32 cellular contexts compared by ENCODE assay signal in genomic region chr5:16701134-16702094, GRCh38.
DNase-seq lines count a peak whose midpoint lies in the region; ATAC-seq, FAIRE-seq and TF ChIP-seq lines count a peak whose summit lies in the region.
"Had no signal": no experiment of that assay in that cellular context is flagged by ENCODE, and none has a peak within 500 bp of the region (broad histone marks: within the 10 kb centered on the region; RNA-seq: fewer than 3 reads in every experiment).

No MANE protein-coding gene starts in this region.

- no peaks in the 10 kb centered on the region for H3K9me1 ChIP-seq in K562 (ENCODE audit: control insufficient read depth, insufficient read depth, low read length)

- H3K9me3 ChIP-seq in HepG2 (ENCODE audit: low read length): no peaks in the 10 kb centered on the region
- no peaks in the 10 kb centered on the region for H3K9me3 ChIP-seq in right lobe of liver
- H3K9me3 ChIP-seq in K562 (replicated peaks; ENCODE audit: control insufficient read depth, insufficient read depth, low read depth, low read length): no peaks in the 10 kb centered on the region
- no peaks in the 10 kb centered on the region for H3K9me3 ChIP-seq in upper lobe of right lung
- no peaks in the 10 kb centered on the region for H3K9me3 ChIP-seq in transverse colon
- H3K9me3 ChIP-seq: esophagus squamous epithelium, heart left ventricle, lower lobe of right lung, pancreas, testis, vagina had no signal

- CTCF ChIA-PET in HepG2 (lab: Yijun Ruan, JAX; ENCODE audit: low intra/inter-chr PET ratio, low total read pairs): no interaction called here
- CTCF ChIA-PET in K562 (lab: Yijun Ruan, JAX; ENCODE audit: low intra/inter-chr PET ratio): no interaction called here

- intact Hi-C loops in HepG2 (cut with micrococcal nuclease; ENCODE audit: unreplicated experiment) (no loop called here), right lobe of liver (cut with DNase I) (no loop called here), K562 (cut with micrococcal nuclease) (no loop called here), upper lobe of right lung (cut with DNase I) (no loop called here), transverse colon (cut with DNase I; ENCODE audit: low total_unique reads) (no loop called here), left cardiac atrium (cut with DNase I) (no loop called here)

- H3K79me2 ChIP-seq in HepG2 (ENCODE audit: insufficient read depth, low read length) (no peaks in the 10 kb centered on the region), K562 (ENCODE audit: control insufficient read depth, insufficient read depth, low read length) (no peaks in the 10 kb centered on the region)

- no peak overlapping the region for H3K9ac ChIP-seq in HepG2 (ENCODE audit: insufficient read depth, low read depth, low read length)
- no peak overlapping the region for H3K9ac ChIP-seq in K562 (ENCODE audit: insufficient read depth in 1 of 2, low read depth in 2 of 2, low read length in 2 of 2)

- H2AFZ ChIP-seq in HepG2 (ENCODE audit: low read length): no peak overlapping the region
- no peak overlapping the region for H2AFZ ChIP-seq in K562 (ENCODE audit: low read depth, low read length)

- no peak overlapping the region for H3K4me2 ChIP-seq in HepG2 (ENCODE audit: low read depth, low read length)
- H3K4me2 ChIP-seq in K562 (ENCODE audit: insufficient read depth, low read length): no peak overlapping the region
- H3K4me2 ChIP-seq: smooth muscle cell had no signal

- H3K27ac ChIP-seq in HepG2 (ENCODE audit: extremely low read length, insufficient read depth, low read length) (no peak overlapping the region), right lobe of liver (no peak overlapping the region), K562 (ENCODE audit: extremely low read depth, low read depth, low read length) (no peak overlapping the region), layer of hippocampus (ENCODE audit: low read depth, low read length) (peak overlapping the region; percentile 82), upper lobe of right lung (no peak overlapping the region), transverse colon (no peak overlapping the region)
- H3K27ac ChIP-seq: esophagus squamous epithelium, foreskin keratinocyte, heart left ventricle, lower lobe of right lung, pancreas, testis, vagina, WERI-Rb-1 had no signal

- no peak for TF ChIP-seq RAD21 in HepG2 (CRISPR knock-in tag; IDR thresholded peaks at IDR 0.05)
- no peak for TF ChIP-seq RAD21 in K562 (CRISPR knock-in tag; conservative IDR thresholded peaks at IDR 0.05 in 1 of 2, IDR thresholded peaks at IDR 0.05 in 1 of 2)

- H3K4me1 ChIP-seq in HepG2 (ENCODE audit: insufficient read depth, low read length) (no peaks in the 10 kb centered on the region), right lobe of liver (no peaks in the 10 kb centered on the region), K562 (replicated peaks in 1 of 2; ENCODE audit: control insufficient read depth in 2 of 2, insufficient read depth in 2 of 2, low read length in 2 of 2) (peaks cover 0 to 8% of the 10 kb centered on the region in 2 experiments; a peak in 1 of 5 replicates), upper lobe of right lung (no peaks in the 10 kb centered on the region), transverse colon (no peaks in the 10 kb centered on the region)
- H3K4me1 ChIP-seq: esophagus squamous epithelium, foreskin keratinocyte, heart left ventricle, lower lobe of right lung, pancreas, testis, vagina had no signal

- TF ChIP-seq EP300 in HepG2 (IDR thresholded peaks at IDR 0.05; ENCODE audit: low read depth in 2 of 2, low read length in 2 of 2) (no peak), HepG2 (CRISPR knock-in tag; IDR thresholded peaks at IDR 0.05; ENCODE audit: borderline replicate concordance) (no peak), K562 (IDR thresholded peaks at IDR 0.05; ENCODE audit: low read length) (no peak), transverse colon (IDR thresholded peaks at IDR 0.05; ENCODE audit: low read depth) (no peak)

- no peaks in the 10 kb centered on the region for H3K27me3 ChIP-seq in HepG2 (ENCODE audit: control insufficient read depth in 1 of 2, insufficient read depth in 2 of 2, low read length in 2 of 2)
- no peaks in the 10 kb centered on the region for H3K27me3 ChIP-seq in right lobe of liver
- H3K27me3 ChIP-seq in K562 (ENCODE audit: control insufficient read depth in 2 of 2, insufficient read depth in 2 of 2, low read length in 2 of 2): peaks cover 13 to 36% of the 10 kb centered on the region in 2 experiments
- no peaks in the 10 kb centered on the region for H3K27me3 ChIP-seq in layer of hippocampus (ENCODE audit: control insufficient read depth, insufficient read depth, low read length)
- no peaks in the 10 kb centered on the region for H3K27me3 ChIP-seq in upper lobe of right lung
- H3K27me3 ChIP-seq in transverse colon: no peaks in the 10 kb centered on the region
- H3K27me3 ChIP-seq: esophagus squamous epithelium, foreskin keratinocyte, heart left ventricle, pancreas, testis, vagina had no signal

- ATAC-seq in HepG2: no peak
- no peak for ATAC-seq in right lobe of liver
- peak; percentile 69 for ATAC-seq in K562
- peak; percentile 20 for ATAC-seq in upper lobe of right lung
- ATAC-seq in left cardiac atrium: no peak
- ATAC-seq: CD8-positive, alpha-beta T cell; foreskin keratinocyte; lower lobe of right lung; pancreas had no signal

- TF ChIP-seq CTCF in HepG2 (CRISPR knock-in tag; IDR thresholded peaks at IDR 0.05): no peak
- no peak for TF ChIP-seq CTCF in right lobe of liver (IDR thresholded peaks at IDR 0.05)
- no peak for TF ChIP-seq CTCF in K562 (IDR thresholded peaks at IDR 0.05 in 2 of 3, conservative IDR thresholded peaks at IDR 0.05 in 1 of 3; ENCODE audit: insufficient read depth in 2 of 3, low read depth in 1 of 3, low read length in 3 of 3)
- no peak for TF ChIP-seq CTCF in upper lobe of right lung (IDR thresholded peaks at IDR 0.05)
- TF ChIP-seq CTCF in transverse colon (IDR thresholded peaks at IDR 0.05): no peak

- H3K4me3 ChIP-seq in HepG2 (replicated peaks in 1 of 3; ENCODE audit: insufficient read depth in 1 of 3, low read depth in 2 of 3, low read length in 3 of 3) (no peak overlapping the region), right lobe of liver (no peak overlapping the region), K562 (no peak overlapping the region), upper lobe of right lung (no peak overlapping the region), transverse colon (no peak overlapping the region)
- H3K4me3 ChIP-seq: esophagus squamous epithelium, heart left ventricle, lower lobe of right lung, pancreas, smooth muscle cell, testis, vagina had no signal

- no peak for FAIRE-seq in HepG2 (lab: Jason Lieb, UNC)
- no peak for FAIRE-seq in K562 (lab: Jason Lieb, UNC)
- FAIRE-seq: GM18507, GM19239, kidney, pancreas had no signal

- BruUV-seq in HepG2 (replicated peaks; lab: Mats Ljungman, UMichigan): TSS peak; percentile 49
- BruUV-seq in K562 (replicated peaks; lab: Mats Ljungman, UMichigan): no TSS peak

- H3K36me3 ChIP-seq in HepG2 (replicated peaks in 1 of 2; ENCODE audit: control insufficient read depth in 1 of 2, insufficient read depth in 2 of 2, low read length in 2 of 2): peaks cover 20 to 59% of the 10 kb centered on the region in 2 experiments; a peak in 4 of 5 replicates
- peaks cover 0 to 4% (median 0%) of the 10 kb centered on the region in 4 donors for H3K36me3 ChIP-seq in right lobe of liver
- no peaks in the 10 kb centered on the region for H3K36me3 ChIP-seq in K562 (ENCODE audit: control insufficient read depth, insufficient read depth, low read length)
- peaks cover 87% of the 10 kb centered on the region for H3K36me3 ChIP-seq in upper lobe of right lung
- peaks cover 0 to 12% (median under 1%) of the 10 kb centered on the region in 4 donors for H3K36me3 ChIP-seq in transverse colon

- H4K20me1 ChIP-seq in HepG2 (ENCODE audit: insufficient read depth, low read length): no peaks in the 10 kb centered on the region
- H4K20me1 ChIP-seq in K562 (replicated peaks; ENCODE audit: control insufficient read depth, insufficient read depth, low read length): no peaks in the 10 kb centered on the region

- POLR2A ChIA-PET in HepG2 (lab: Yijun Ruan, JAX): no interaction called here
- POLR2A ChIA-PET in K562 (lab: Yijun Ruan, JAX): no interaction called here

- WGBS in HepG2 (ENCODE audit: low lambda C conversion rate): 97% methylated on average over 47 of the region's 48 CpGs
- WGBS in right lobe of liver (ENCODE audit: insufficient coverage, low coverage, low lambda C conversion rate, missing lambda C conversion rate): 54% methylated on average over 10 of the region's 48 CpGs
- WGBS in K562 (ENCODE audit: insufficient coverage, low coverage, missing lambda C conversion rate): 3% methylated on average over 47 of the region's 48 CpGs
- 63 to 93% methylated on average over 5 to 46 of the region's 48 CpGs for WGBS in transverse colon (ENCODE audit: low coverage in 1 of 2), 2 donors

- DNase-seq in HepG2 (ENCODE audit: low spot score): no peak
- DNase-seq in right lobe of liver: no peak
- DNase-seq in K562 (ENCODE audit: extremely low read depth in 1 of 4, low spot score in 3 of 4): no peak
- no peak for DNase-seq in upper lobe of right lung
- no peak for DNase-seq in transverse colon
- DNase-seq in ACHN: no peak
- no peak for DNase-seq in left cardiac atrium
- DNase-seq: activated CD4-positive, alpha-beta T cell treated with anti-CD3 and anti-CD28 coated beads for 48 hours; activated CD8-positive, alpha-beta memory T cell treated with anti-CD3 and anti-CD28 coated beads for 24 hours; activated effector memory CD4-positive, alpha-beta T cell treated with anti-CD3 and anti-CD28 coated beads, Interleukin-2, amount 50 U/mL, for 16 hours; CD8-positive, alpha-beta T cell; DMS 273 treated with DMSO at 0.1 percent for 48 hours; EL; esophagus squamous epithelium; foreskin keratinocyte; H7; heart left ventricle; kidney; lower lobe of right lung; NCI-H146; NCI-H2107; retina; stimulated activated naive CD4-positive, alpha-beta T cell treated with Interleukin-2 at 50 U/mL for 16 hours; SW 1271; testis; WERI-Rb-1 had no signal

- in situ Hi-C loops in HepG2 (cut with HindIII; ENCODE audit: extremely low pct_ligation_motif_present, low pct_unique_long_range_greater_than_20kb) (no loop called here), K562 (cut with MboI) (no loop called here), transverse colon (cut with MboI; ENCODE audit: low pct_ligation_motif_present in 1 of 4, low pct_unique_long_range_greater_than_20kb in 1 of 4, low sequenced_read_pairs in 3 of 4) (no loop called here), ACHN (cut with HindIII; ENCODE audit: low pct_ligation_motif_present, low pct_unique_long_range_greater_than_20kb, low sequenced_read_pairs) (no loop called here)

- no peak for TF ChIP-seq POLR2A in HepG2 (IDR thresholded peaks at IDR 0.05; ENCODE audit: insufficient read depth in 1 of 2, low read depth in 2 of 2, low read length in 2 of 2)
- TF ChIP-seq POLR2A in right lobe of liver (IDR thresholded peaks at IDR 0.05): no peak
- TF ChIP-seq POLR2A in K562 (conservative IDR thresholded peaks at IDR 0.05): no peak
- TF ChIP-seq POLR2A in transverse colon (IDR thresholded peaks at IDR 0.05): no peak

TF ChIP-seq in K562, 482 proteins besides CTCF, POLR2A, EP300 and RAD21:
- TF ChIP-seq MTA1 (IDR thresholded peaks at IDR 0.05; ENCODE audit: borderline replicate concordance): no peak

Comparison
In these comparisons a context has a peak if more than half of its experiments do, and no peak if none do; other contexts are left out.
1. ATAC-seq: peak in K562 (single experiment) and upper lobe of right lung (single experiment); none in HepG2 (single experiment), right lobe of liver (0 of 4) and left cardiac atrium (0 of 2).